Comparison of ENCODE assay signal across 12 cellular contexts in genomic region chr2:191128172-191128910, GRCh38. TPM values are rescaled to one million over a fixed set of nuclear protein-coding genes. Genes with fewer than 3 reads are reported as not detected.
DNase-seq lines count a peak whose midpoint lies in the region; ATAC-seq, FAIRE-seq and TF ChIP-seq lines count a peak whose summit lies in the region.
"Had no signal": no experiment of that assay in that cellular context is flagged by ENCODE, and none has a peak within 500 bp of the region (broad histone marks: within the 10 kb centered on the region; RNA-seq: fewer than 3 reads in every experiment).

No MANE protein-coding gene starts in this region.

- H3K27me3 Mint-ChIP-seq in activated naive CD8-positive, alpha-beta T cell treated with anti-CD3 and anti-CD28 coated beads for 36 hours, result no peaks in the 10 kb centered on the region
- H3K27me3 Mint-ChIP-seq in Caco-2 (ENCODE audit: insufficient read depth, unreplicated experiment), result no peaks in the 10 kb centered on the region
- H3K27me3 Mint-ChIP-seq: dendritic cell treated with granulocyte-macrophage colony-stimulating factor and Interleukin-4, amounts not matched to agents 40 ng/mL and 50 ng/mL, for 4 days had no signal

- no peak for FAIRE-seq in GM12891 (lab: Jason Lieb, UNC)

- no peak overlapping the region for H3K4me3 ChIP-seq in suprapubic skin
- H3K4me3 ChIP-seq in Caco-2 (ENCODE audit: low read depth, low read length), result no peak overlapping the region

- no peaks in the 10 kb centered on the region for H3K36me3 ChIP-seq in suprapubic skin
- no peaks in the 10 kb centered on the region for H3K36me3 ChIP-seq in Caco-2 (ENCODE audit: control insufficient read depth, insufficient read depth, low read length)

- DNase-seq in GM12891 (ENCODE audit: insufficient read length, low spot score) (no peak), suprapubic skin (ENCODE audit: low spot score in 2 of 2) (no peak), midbrain (lab: John Stamatoyannopoulos, UW) (no peak), Caco-2 (no peak), NCI-H524 (lab: John Stamatoyannopoulos, UW) (no peak)
- DNase-seq in activated naive CD8-positive, alpha-beta T cell treated with anti-CD3 and anti-CD28 coated beads for 36 hours, result no peak
- DNase-seq: C1 segment of cervical spinal cord, hippocampal formation, SK-N-SH had no signal

- H3K4me1 Mint-ChIP-seq in activated naive CD8-positive, alpha-beta T cell treated with anti-CD3 and anti-CD28 coated beads for 36 hours, result peaks cover 47% of the 10 kb centered on the region
- H3K4me1 Mint-ChIP-seq in Caco-2 (ENCODE audit: low read depth, unreplicated experiment), result no peaks in the 10 kb centered on the region

- intact Hi-C loops in Caco-2 (cut with micrococcal nuclease; ENCODE audit: unreplicated experiment), result no loop called here

- TF ChIP-seq CTCF in suprapubic skin (IDR thresholded peaks at IDR 0.05) (no peak), Caco-2 (IDR thresholded peaks at IDR 0.05; ENCODE audit: insufficient read depth in 1 of 2, low read depth in 1 of 2, low read length in 1 of 2, severe bottlenecking in 1 of 2, unreplicated experiment in 1 of 2) (no peak)

- CTCF ChIA-PET in Caco-2 (lab: Charles Lee), result no interaction called here

- no TSS peak for BruUV-seq in Caco-2 (replicated peaks; lab: Mats Ljungman, UMichigan)

- H3K4me1 ChIP-seq in suprapubic skin, result no peaks in the 10 kb centered on the region
- no peaks in the 10 kb centered on the region for H3K4me1 ChIP-seq in Caco-2

- ATAC-seq in GM19463 (IDR thresholded peaks at IDR 0.05; ENCODE audit: unreplicated experiment) (peak; percentile 76), HG03135 (IDR thresholded peaks at IDR 0.05; ENCODE audit: unreplicated experiment) (peak; percentile 79)

- H3K36me3 Mint-ChIP-seq in activated naive CD8-positive, alpha-beta T cell treated with anti-CD3 and anti-CD28 coated beads for 36 hours, result peaks cover 67% of the 10 kb centered on the region
- H3K36me3 Mint-ChIP-seq in Caco-2 (ENCODE audit: insufficient read depth, unreplicated experiment), result no peaks in the 10 kb centered on the region

- H3K9me3 ChIP-seq in suprapubic skin (no peaks in the 10 kb centered on the region), Caco-2 (no peaks in the 10 kb centered on the region)
- H3K9me3 ChIP-seq: SK-N-SH had no signal

- H3K27me3 ChIP-seq in suprapubic skin (no peaks in the 10 kb centered on the region), Caco-2 (replicated peaks; ENCODE audit: control insufficient read depth, insufficient read depth, low read length) (no peaks in the 10 kb centered on the region)

- no peak overlapping the region for H3K27ac ChIP-seq in suprapubic skin

- H3K4me3 Mint-ChIP-seq in activated naive CD8-positive, alpha-beta T cell treated with anti-CD3 and anti-CD28 coated beads for 36 hours, result peak overlapping the region; percentile 58
- H3K4me3 Mint-ChIP-seq in Caco-2 (ENCODE audit: unreplicated experiment), result no peak overlapping the region
- H3K4me3 Mint-ChIP-seq: dendritic cell treated with granulocyte-macrophage colony-stimulating factor and Interleukin-4, amounts not matched to agents 40 ng/mL and 50 ng/mL, for 4 days had no signal

- H3K27ac Mint-ChIP-seq in activated naive CD8-positive, alpha-beta T cell treated with anti-CD3 and anti-CD28 coated beads for 36 hours, result peak overlapping the region; percentile 86
- no peak overlapping the region for H3K27ac Mint-ChIP-seq in Caco-2 (ENCODE audit: unreplicated experiment)
- H3K27ac Mint-ChIP-seq: dendritic cell treated with granulocyte-macrophage colony-stimulating factor and Interleukin-4, amounts not matched to agents 40 ng/mL and 50 ng/mL, for 4 days had no signal

- WGBS in suprapubic skin, result 71% methylated on average over 8 of the region's 8 CpGs

- POLR2A ChIA-PET in Caco-2 (lab: Charles Lee), result no interaction called here

- H3K9me3 Mint-ChIP-seq in activated naive CD8-positive, alpha-beta T cell treated with anti-CD3 and anti-CD28 coated beads for 36 hours, result peaks cover 9% of the 10 kb centered on the region
- no peaks in the 10 kb centered on the region for H3K9me3 Mint-ChIP-seq in Caco-2 (ENCODE audit: unreplicated experiment)
- H3K9me3 Mint-ChIP-seq: dendritic cell treated with granulocyte-macrophage colony-stimulating factor and Interleukin-4, amounts not matched to agents 40 ng/mL and 50 ng/mL, for 4 days had no signal

- no peak for TF ChIP-seq EP300 in suprapubic skin (IDR thresholded peaks at IDR 0.05)

- TF ChIP-seq POLR2A in GM12891 (IDR thresholded peaks at IDR 0.05; ENCODE audit: low read depth, low read length) (no peak), suprapubic skin (IDR thresholded peaks at IDR 0.05) (no peak)

TF ChIP-seq in GM12891, 5 proteins besides CTCF, POLR2A, EP300 and RAD21:
- peak; percentile 81 for TF ChIP-seq SPI1 (IDR thresholded peaks at IDR 0.05; ENCODE audit: low read depth, low read length)
- TF ChIP-seq TAF1 (IDR thresholded peaks at IDR 0.05; ENCODE audit: low read depth, low read length), result no peak
TF ChIP-seq in GM12891: peak in this region for 1.

RNA-seq across cellular contexts. Expression of gene STAT4, which starts 22.5 kb away (rescaled TPM):
- 1.8 TPM for polyA plus RNA-seq in GM12891 (2012; ENCODE audit: low read depth, missing spikeins)
- 10 to 100 TPM; 80.6 to 81.0 TPM for total RNA-seq in activated naive CD8-positive, alpha-beta T cell treated with anti-CD3 and anti-CD28 coated beads for 36 hours
- total RNA-seq in suprapubic skin (1 to 10 TPM in 1 of 4 donors, under 1 TPM in 2, not detected in 1; 0.34 to 2.7 (median 0.81) TPM), Caco-2 (2022) (0.19 and 0.48 TPM in 2 replicates)

Comparison
In these comparisons a context has a peak if more than half of its experiments do, and no peak if none do; other contexts are left out.
1. RNA of gene STAT4, which starts 22.5 kb away (total RNA-seq): 80.6 to 81.0 TPM in activated naive CD8-positive, alpha-beta T cell treated with anti-CD3 and anti-CD28 coated beads for 36 hours; 0.34 to 2.7 TPM in suprapubic skin and 0.19 to 0.48 TPM in Caco-2; every median in the first group is over 10 times any median in the second.